ENCODE assay signal across 1 cellular context in genomic region chr7:22885824-22886255, GRCh38.
TF ChIP-seq lines count a peak whose summit lies in the region.

No MANE protein-coding gene starts in this region.

TF ChIP-seq in K562, 482 proteins besides CTCF, POLR2A, EP300 and RAD21 (continued from another document):
- TF ChIP-seq PKNOX1 (IDR thresholded peaks at IDR 0.05) (peak; percentile 78), FOXA3 (CRISPR knock-in tag; conservative IDR thresholded peaks at IDR 0.05 in 1 of 2, IDR thresholded peaks at IDR 0.05 in 1 of 2) (0 out of 4 replicates have a peak, but pooled peaks of 1 of the 2 experiments have one; percentile 23), TAL1 (IDR thresholded peaks at IDR 0.05) (0 out of 2 replicates have a peak, but pooled peaks have one; percentile 9), MEIS2 (IDR thresholded peaks at IDR 0.05; ENCODE audit: partially characterized antibody) (peak; percentile 70)
